Comparison of ENCODE assay signal across 26 cellular contexts in genomic region chr2:32915694-32916093, GRCh38.
"Had no signal": no experiment of that assay in that cellular context is flagged by ENCODE, and none has a peak within 500 bp of the region (broad histone marks: within the 10 kb centered on the region; RNA-seq: fewer than 3 reads in every experiment).

No MANE protein-coding gene starts in this region.

- DNase-seq: stimulated activated CD4-positive, alpha-beta T cell treated with anti-CD3 and anti-CD28 coated beads, Interleukin-2, amount 100 ng/mL, for 48 hours; stimulated activated CD4-positive, alpha-beta T cell treated with anti-CD3 and anti-CD28 coated beads, Interleukin-4, amount 100 ng/mL, for 1 hour; stimulated activated CD4-positive, alpha-beta T cell treated with anti-CD3 and anti-CD28 coated beads, Interleukin-4, amount 100 ng/mL, for 24 hours; stimulated activated CD4-positive, alpha-beta T cell treated with anti-CD3 and anti-CD28 coated beads, Interleukin-4, amount 100 ng/mL, for 4 hours; stimulated activated CD8-positive, alpha-beta memory T cell treated with anti-CD3 and anti-CD28 coated beads, Interleukin-4, amount 100 ng/mL, for 48 hours; stimulated activated naive B cell treated with anti-CD40 and anti-IgM and Interleukin-4, amounts not matched to agents 10 μg/mL and 1 μg/mL and 100 μg/mL, for 72 hours; stimulated activated naive CD4-positive, alpha-beta T cell; stimulated activated naive CD4-positive, alpha-beta T cell treated with Interleukin-2 at 50 U/mL for 16 hours; stimulated activated naive CD8-positive, alpha-beta T cell treated with anti-CD3 and anti-CD28 coated beads, Interleukin-15, amount 100 ng/mL, for 72 hours; stimulated activated naive CD8-positive, alpha-beta T cell treated with anti-CD3 and anti-CD28 coated beads, Interleukin-15, Interleukin-2, amounts not matched to agents 100 U/mL and 50 U/mL, for 24 hours; stomach; substantia nigra; testis; thyroid gland; tibial artery; transverse colon; trophoblast cell; upper lobe of left lung; upper lobe of right lung; uterus had no signal

- H3K4me1 ChIP-seq: stomach, suprapubic skin, testis, thyroid gland, tibial artery, tibial nerve, transverse colon, upper lobe of left lung, upper lobe of right lung, uterus, vagina had no signal

- ATAC-seq: stimulated activated effector memory CD8-positive, alpha-beta T cell treated with anti-CD3 and anti-CD28 coated beads, Interleukin-12 subunit alpha, Interleukin-12 subunit beta, amount 100 ng/mL, for 72 hours; stimulated activated memory B cell treated with anti-CD40 and anti-IgM and Interleukin-4, amounts not matched to agents 10 μg/mL and 1 μg/mL and 100 μg/mL, for 72 hours; stimulated activated naive B cell treated with anti-CD40 and anti-IgM and Interleukin-4, amounts not matched to agents 10 μg/mL and 1 μg/mL and 100 μg/mL, for 72 hours; stimulated activated naive CD8-positive, alpha-beta T cell treated with anti-CD3 and anti-CD28 coated beads, Interleukin-15, amount 100 ng/mL, for 72 hours; stimulated activated naive CD8-positive, alpha-beta T cell treated with anti-CD3 and anti-CD28 coated beads, Interleukin-15, Interleukin-2, amounts not matched to agents 100 U/mL and 50 U/mL, for 24 hours; upper lobe of right lung had no signal

- H3K27me3 ChIP-seq: stomach, suprapubic skin, testis, thyroid gland, tibial artery, tibial nerve, transverse colon, upper lobe of left lung, upper lobe of right lung, uterus, vagina had no signal

- H3K27ac ChIP-seq: stomach, suprapubic skin, testis, thoracic aorta, thyroid gland, tibial artery, tibial nerve, transverse colon, upper lobe of left lung, upper lobe of right lung, uterus, vagina had no signal

- H3K9me3 ChIP-seq: stomach, suprapubic skin, testis, thoracic aorta, thyroid gland, tibial artery, tibial nerve, transverse colon, upper lobe of left lung, upper lobe of right lung, uterus, vagina had no signal

- H3K36me3 ChIP-seq: stomach, suprapubic skin, thoracic aorta, thyroid gland, tibial artery, tibial nerve, transverse colon, upper lobe of left lung, upper lobe of right lung, uterus, vagina had no signal

- H3K4me3 ChIP-seq: stomach, suprapubic skin, testis, thoracic aorta, thyroid gland, tibial artery, tibial nerve, transverse colon, upper lobe of left lung, upper lobe of right lung, uterus, vagina had no signal
